ENCODE assay signal across 29 cellular contexts in genomic region chr1:43473463-43473862, GRCh38. TPM values are rescaled to one million over a fixed set of nuclear protein-coding genes. Genes with fewer than 3 reads are reported as not detected.
A peak's percentile ranks its signal among the peaks of the same experiment; 100 is the strongest.
DNase-seq lines count a peak whose midpoint lies in the region; ATAC-seq and TF ChIP-seq lines count a peak whose summit lies in the region.
"Had no signal": no experiment of that assay in that cellular context is flagged by ENCODE, and none has a peak within 500 bp of the region (broad histone marks: within the 10 kb centered on the region; RNA-seq: fewer than 3 reads in every experiment).

No MANE protein-coding gene starts in this region.

- no peaks in the 10 kb centered on the region for H3K36me3 ChIP-seq in osteoblast (ENCODE audit: insufficient read depth, low read length)
- H3K36me3 ChIP-seq: adrenal gland, esophagus muscularis mucosa, gastrocnemius medialis, left ventricle myocardium inferior, Peyer's patch, thoracic aorta had no signal

- H3K79me2 ChIP-seq in osteoblast (ENCODE audit: insufficient read depth, low read length) = no peaks in the 10 kb centered on the region
- H3K79me2 ChIP-seq: parathyroid adenoma had no signal

- peaks cover 37% of the 10 kb centered on the region for H3K4me1 ChIP-seq in osteoblast (ENCODE audit: insufficient read depth, low read length)
- H3K4me1 ChIP-seq: adrenal gland, esophagus muscularis mucosa, gastrocnemius medialis, left ventricle myocardium inferior, parathyroid adenoma, Peyer's patch had no signal

- H3K36me3 Mint-ChIP-seq in HFFc6 (ENCODE audit: low read depth) (no peaks in the 10 kb centered on the region), chondrocyte (ENCODE audit: low read depth) (no peaks in the 10 kb centered on the region), T-cell (no peaks in the 10 kb centered on the region)
- H3K36me3 Mint-ChIP-seq: CD4-positive, CD25-positive, alpha-beta regulatory T cell had no signal

- no peak overlapping the region for H2AFZ ChIP-seq in osteoblast (ENCODE audit: low read length)
- H2AFZ ChIP-seq: GM23338, parathyroid adenoma had no signal

- H3K9me3 Mint-ChIP-seq in HFFc6 = no peaks in the 10 kb centered on the region
- H3K9me3 Mint-ChIP-seq in chondrocyte (ENCODE audit: low read depth) = peaks cover 2% of the 10 kb centered on the region
- H3K9me3 Mint-ChIP-seq in T-cell = no peaks in the 10 kb centered on the region
- H3K9me3 Mint-ChIP-seq: GM23338, nephron had no signal

- H3K27ac Mint-ChIP-seq in HFFc6 (peak overlapping the region; percentile 97), chondrocyte (ENCODE audit: unreplicated experiment) (peak overlapping the region; percentile 97), T-cell (no peak overlapping the region)
- H3K27ac Mint-ChIP-seq: CD4-positive, CD25-positive, alpha-beta regulatory T cell; nephron had no signal

- H3K4me3 Mint-ChIP-seq in HFFc6 = peak overlapping the region; percentile 76
- no peak overlapping the region for H3K4me3 Mint-ChIP-seq in chondrocyte (ENCODE audit: unreplicated experiment)
- no peak overlapping the region for H3K4me3 Mint-ChIP-seq in T-cell
- H3K4me3 Mint-ChIP-seq: CD4-positive, CD25-positive, alpha-beta regulatory T cell; GM23338; nephron had no signal

- no peaks in the 10 kb centered on the region for H3K27me3 Mint-ChIP-seq in HFFc6 (ENCODE audit: insufficient read depth)
- no peaks in the 10 kb centered on the region for H3K27me3 Mint-ChIP-seq in chondrocyte (ENCODE audit: low read depth)
- H3K27me3 Mint-ChIP-seq in T-cell = peaks cover 4 to 11% of the 10 kb centered on the region in 2 donors

- no peaks in the 10 kb centered on the region for H3K27me3 ChIP-seq in AG04450 (ENCODE audit: control insufficient read depth, insufficient read depth, low read length)
- no peaks in the 10 kb centered on the region for H3K27me3 ChIP-seq in osteoblast (ENCODE audit: insufficient read depth, low read length)
- H3K27me3 ChIP-seq: adrenal gland, esophagus muscularis mucosa, gastrocnemius medialis, Peyer's patch had no signal

- TF ChIP-seq CTCF in AG04450 (IDR thresholded peaks at IDR 0.05; ENCODE audit: low read depth, low read length) (no peak), HFFc6 (IDR thresholded peaks at IDR 0.05) (no peak), chondrocyte (IDR thresholded peaks at IDR 0.05) (no peak), osteoblast (IDR thresholded peaks at IDR 0.05; ENCODE audit: extremely low read depth, low read depth, low read length) (no peak)

- peaks cover 66% of the 10 kb centered on the region for H3K4me1 Mint-ChIP-seq in HFFc6 (ENCODE audit: low read depth)
- peaks cover 38% of the 10 kb centered on the region for H3K4me1 Mint-ChIP-seq in chondrocyte (ENCODE audit: low read depth)
- no peaks in the 10 kb centered on the region for H3K4me1 Mint-ChIP-seq in T-cell
- H3K4me1 Mint-ChIP-seq: nephron had no signal

- POLR2A ChIA-PET in AG04450 (lab: Yijun Ruan, JAX) (interaction anchor here (0.9 kb wide), 1 partner anchor 267 kb away, joined by 3 read pairs; no protein-coding TSS in a partner anchor), T-cell (lab: Charles Lee) (no interaction called here)

- H3K27ac ChIP-seq in AG04450 (ENCODE audit: low read depth, low read length) (peak overlapping the region; percentile 66), osteoblast (ENCODE audit: low read depth, low read length) (peak overlapping the region; percentile 89)
- H3K27ac ChIP-seq: esophagus muscularis mucosa, gastrocnemius medialis, left ventricle myocardium inferior, parathyroid adenoma, Peyer's patch, thoracic aorta had no signal

- no peak overlapping the region for H3K4me3 ChIP-seq in AG04450 (ENCODE audit: low read depth, low read length)
- H3K4me3 ChIP-seq in osteoblast (ENCODE audit: insufficient read depth, low read length) = no peak overlapping the region
- H3K4me3 ChIP-seq: adrenal gland, esophagus muscularis mucosa, gastrocnemius medialis, GM23338, left ventricle myocardium inferior, Peyer's patch, SK-N-MC, thoracic aorta had no signal

- ATAC-seq in HG02970 (IDR thresholded peaks at IDR 0.05; ENCODE audit: low FRiP score, unreplicated experiment) (no peak), T-cell (replicated peaks in 1 of 4) (no peak)
- ATAC-seq: gastrocnemius medialis; stimulated activated naive CD8-positive, alpha-beta T cell treated with anti-CD3 and anti-CD28 coated beads, Interleukin-15, Interleukin-2, amounts not matched to agents 100 U/mL and 50 U/mL, for 24 hours had no signal

- peaks cover 9% of the 10 kb centered on the region; the same call in 1 of the 2 replicates for H3K9me3 ChIP-seq in AG04450 (ENCODE audit: control insufficient read depth, insufficient read depth, low read length)
- no peaks in the 10 kb centered on the region for H3K9me3 ChIP-seq in osteoblast (ENCODE audit: low read depth, low read length)
- H3K9me3 ChIP-seq: adrenal gland, esophagus muscularis mucosa, gastrocnemius medialis, left ventricle myocardium inferior, Peyer's patch, thoracic aorta had no signal

- peak overlapping the region; percentile 75 for H3K4me2 ChIP-seq in osteoblast (ENCODE audit: insufficient read depth, low read length)
- H3K4me2 ChIP-seq: GM23338 had no signal

- CTCF ChIA-PET in AG04450 (lab: Charles Lee) (interaction anchor here (0.6 kb wide), 1 partner anchor 532 kb away, joined by 4 read pairs; no protein-coding TSS in a partner anchor), T-cell (lab: Charles Lee) (no interaction called here)

- H4K20me1 ChIP-seq in osteoblast (ENCODE audit: insufficient read depth, low read length) = no peaks in the 10 kb centered on the region

- DNase-seq in AG04450 (ENCODE audit: low read depth, low spot score) = no peak
- no peak for DNase-seq in HFFc6
- no peak for DNase-seq in chondrocyte (ENCODE audit: low spot score)
- DNase-seq in osteoblast (ENCODE audit: insufficient read length, low spot score, missing footprints) = no peak
- no peak for DNase-seq in T-cell
- no peak for DNase-seq in GM03348 (ENCODE audit: low spot score)
- DNase-seq: activated CD4-positive, alpha-beta T cell treated with anti-CD3 and anti-CD28 coated beads, Interleukin-2, amount 50 U/mL, for 4 hours; activated gamma-delta T cell treated with Interleukin-2 at 50 U/mL for 16 hours; adrenal gland; CD4-positive, CD25-positive, alpha-beta regulatory T cell; DMS 273 treated with DMSO at 0.1 percent for 48 hours; effector memory CD4-positive, alpha-beta T cell; gastrocnemius medialis; hypothalamus; Kasumi-1; left ventricle myocardium inferior; NCI-H1694; NCI-H2171; Peyer's patch; right cardiac atrium; stimulated activated CD4-positive, alpha-beta T cell treated with anti-CD3 and anti-CD28 coated beads, Interleukin-4, amount 100 ng/mL, for 4 hours; stimulated activated naive CD8-positive, alpha-beta T cell treated with anti-CD3 and anti-CD28 coated beads, Interleukin-15, Interleukin-2, amounts not matched to agents 100 U/mL and 50 U/mL, for 24 hours had no signal

RNA-seq across cellular contexts. Expression of gene HYI, which starts 19.7 kb away (rescaled TPM):
- polyA plus RNA-seq in AG04450 (2011; rRNA removed) = 22.8 and 27.9 TPM in 2 replicates
- polyA minus RNA-seq in AG04450 (2011; rRNA and poly(A)+ RNA removed) = 13.3 and 15.6 TPM in 2 replicates
- 10 to 100 TPM; 45.6 to 71.1 (median 61.7) TPM for total RNA-seq in HFFc6 (2021; fragmentation: NEBNext Ultra II Directional; extraction: Animal tissue kit (Norgen Biotek cat#: 25700))
- total RNA-seq in chondrocyte (27.7 to 29.9 TPM (median 28.6 TPM) in 3 replicates), osteoblast (24.5 and 27.1 TPM in 2 replicates), T-cell (10 to 100 TPM; 14.9 to 27.4 (median 19.9) TPM)

RNA-seq across cellular contexts. Expression of gene PTPRF, which starts 57.2 kb away (rescaled TPM):
- polyA plus RNA-seq in AG04450 (2011; rRNA removed) = 68.3 and 72.0 TPM in 2 replicates
- 199 and 217 TPM in 2 replicates for polyA minus RNA-seq in AG04450 (2011; rRNA and poly(A)+ RNA removed)
- 100 to 1,000 TPM in 4 of 6 experiments, 10 to 100 TPM in 2; 94.3 to 119 (median 109) TPM for total RNA-seq in HFFc6 (2021; fragmentation: NEBNext Ultra II Directional; extraction: Animal tissue kit (Norgen Biotek cat#: 25700))
- total RNA-seq in chondrocyte (54.6 to 66.7 TPM (median 62.0 TPM) in 3 replicates), osteoblast (12.1 and 13.0 TPM in 2 replicates), T-cell (1 to 10 TPM in 3 of 5 donors, under 1 TPM in 2; 0.07 to 2.6 (median 1.9) TPM)
- polyA plus RNA-seq: CD4-positive, CD25-positive, alpha-beta regulatory T cell had no signal

Comparison
In these comparisons a context has a peak if more than half of its experiments do, and no peak if none do; other contexts are left out.
1. H3K27ac Mint-ChIP-seq: peak in HFFc6 (single experiment) and chondrocyte (single experiment); none in T-cell (0 of 2).